Comparison of ENCODE assay signal across 8 cellular contexts in genomic region chr1:201506092-201506491, GRCh38. TPM values are rescaled to one million over a fixed set of nuclear protein-coding genes. Genes with fewer than 3 reads are reported as not detected.
DNase-seq lines count a peak whose midpoint lies in the region; ATAC-seq, FAIRE-seq and TF ChIP-seq lines count a peak whose summit lies in the region.

No MANE protein-coding gene starts in this region.

- no peak for FAIRE-seq in D721Med (lab: Jason Lieb, UNC)

- DNase-seq in AG10803 (ENCODE audit: low read depth) (no peak), Karpas-422 (no peak), D721Med (ENCODE audit: insufficient read length, low spot score) (no peak), GM19238 (ENCODE audit: insufficient read length, low spot score) (no peak)
- no peak for DNase-seq in central memory CD8-positive, alpha-beta T cell (ENCODE audit: low spot score in 2 of 2)
- no peak for DNase-seq in naive thymus-derived CD8-positive, alpha-beta T cell
- DNase-seq in activated effector memory CD4-positive, alpha-beta T cell treated with anti-CD3 and anti-CD28 coated beads, Interleukin-2, amount 50 U/mL, for 16 hours = no peak

- no peaks in the 10 kb centered on the region for H3K27me3 ChIP-seq in Karpas-422 (ENCODE audit: low read length)

- H3K4me3 ChIP-seq in AG10803 (ENCODE audit: low read length) = peak overlapping the region; percentile 81
- H3K4me3 ChIP-seq in Karpas-422 (ENCODE audit: low read length) = peak overlapping the region; percentile 88

- H4K20me1 ChIP-seq in Karpas-422 (ENCODE audit: insufficient read depth, low read depth, low read length) = no peaks in the 10 kb centered on the region; the same call in 1 of the 2 replicates

- H2AFZ ChIP-seq in Karpas-422 (ENCODE audit: low read length) = no peak overlapping the region

- H3K36me3 Mint-ChIP-seq in central memory CD8-positive, alpha-beta T cell (ENCODE audit: insufficient read depth) = peaks cover 1% of the 10 kb centered on the region
- peaks cover 0 to 2% (median 0%) of the 10 kb centered on the region in 3 donors for H3K36me3 Mint-ChIP-seq in naive thymus-derived CD8-positive, alpha-beta T cell

- POLR2A ChIA-PET in naive thymus-derived CD8-positive, alpha-beta T cell (lab: Charles Lee) = interaction anchor here (3.5 kb wide), 1 partner anchor 23 kb away, joined by 24 read pairs; no protein-coding TSS in a partner anchor

- TF ChIP-seq CTCF in AG10803 (conservative IDR thresholded peaks at IDR 0.05; ENCODE audit: low read length) (no peak), D721Med (IDR thresholded peaks at IDR 0.05; ENCODE audit: insufficient read depth, missing control alignments) (no peak)

- no peaks in the 10 kb centered on the region for H3K36me3 ChIP-seq in Karpas-422 (ENCODE audit: insufficient read depth, low read length)

- no peaks in the 10 kb centered on the region for H3K9me3 Mint-ChIP-seq in central memory CD8-positive, alpha-beta T cell
- H3K9me3 Mint-ChIP-seq in naive thymus-derived CD8-positive, alpha-beta T cell = no peaks in the 10 kb centered on the region

- H3K9me3 ChIP-seq in Karpas-422 (ENCODE audit: low read length) = no peaks in the 10 kb centered on the region

- peak overlapping the region; percentile 83 for H3K27ac Mint-ChIP-seq in central memory CD8-positive, alpha-beta T cell (ENCODE audit: low read depth)
- peak overlapping the region; percentile 72 to 94 (median 92) for H3K27ac Mint-ChIP-seq in naive thymus-derived CD8-positive, alpha-beta T cell

- H3K9me2 ChIP-seq in Karpas-422 (replicated peaks; ENCODE audit: insufficient read depth, low read length) = no peaks in the 10 kb centered on the region

- peak overlapping the region; percentile 97 for H3K4me2 ChIP-seq in Karpas-422 (ENCODE audit: low read depth, low read length, poor library complexity, severe bottlenecking)

- no peak for ATAC-seq in central memory CD8-positive, alpha-beta T cell (replicated peaks; ENCODE audit: extremely low read depth, poor library complexity, severe bottlenecking)
- no peak for ATAC-seq in naive thymus-derived CD8-positive, alpha-beta T cell
- ATAC-seq in HG03439 (IDR thresholded peaks at IDR 0.05; ENCODE audit: unreplicated experiment) = no peak

- H3K4me3 Mint-ChIP-seq in central memory CD8-positive, alpha-beta T cell = peak overlapping the region; percentile 84
- H3K4me3 Mint-ChIP-seq in naive thymus-derived CD8-positive, alpha-beta T cell = peak overlapping the region; percentile 87 to 95 (median 92)

- peak overlapping the region; percentile 69 for H3K27ac ChIP-seq in Karpas-422 (ENCODE audit: low read length)

- peak overlapping the region; percentile 88 for H3K9ac ChIP-seq in Karpas-422 (ENCODE audit: low read length)

- no peaks in the 10 kb centered on the region for H3K27me3 Mint-ChIP-seq in central memory CD8-positive, alpha-beta T cell
- no peaks in the 10 kb centered on the region for H3K27me3 Mint-ChIP-seq in naive thymus-derived CD8-positive, alpha-beta T cell

- H3K4me1 ChIP-seq in Karpas-422 (ENCODE audit: low read length) = peaks cover 62% of the 10 kb centered on the region

- peaks cover 40% of the 10 kb centered on the region for H3K4me1 Mint-ChIP-seq in central memory CD8-positive, alpha-beta T cell
- peaks cover 22 to 60% (median 51%) of the 10 kb centered on the region in 4 donors for H3K4me1 Mint-ChIP-seq in naive thymus-derived CD8-positive, alpha-beta T cell

- peaks cover 49% of the 10 kb centered on the region for H3K79me2 ChIP-seq in Karpas-422 (ENCODE audit: low read length)

RNA-seq across cellular contexts. Expression of gene CSRP1, which starts 0.8 kb away (rescaled TPM):
- total RNA-seq in Karpas-422 (2014; rRNA removed; shearing (Covaris generic); ENCODE audit: low replicate concordance) = 39.8 and 51.8 TPM in 2 replicates
- 10 to 100 TPM; 21.8 to 22.4 TPM for total RNA-seq in naive thymus-derived CD8-positive, alpha-beta T cell
- polyA plus RNA-seq in naive thymus-derived CD8-positive, alpha-beta T cell = 10 to 100 TPM; 43.3 to 48.2 (median 46.1) TPM

RNA-seq across cellular contexts. Expression of gene NAV1, which starts 32.8 kb away (rescaled TPM):
- 0.83 and 2.9 TPM in 2 replicates for total RNA-seq in Karpas-422 (2014; rRNA removed; shearing (Covaris generic); ENCODE audit: low replicate concordance)
- total RNA-seq in naive thymus-derived CD8-positive, alpha-beta T cell = 1 to 10 TPM; 2.1 to 3.0 TPM
- 1 to 10 TPM in 1 of 3 donors, under 1 TPM in 2; 0.10 to 1.9 (median 0.41) TPM for polyA plus RNA-seq in naive thymus-derived CD8-positive, alpha-beta T cell

RNA-seq across cellular contexts. Expression of gene PHLDA3, which starts 37.1 kb away (rescaled TPM):
- not detected in 2 replicates for total RNA-seq in Karpas-422 (2014; rRNA removed; shearing (Covaris generic); ENCODE audit: low replicate concordance)
- total RNA-seq in naive thymus-derived CD8-positive, alpha-beta T cell = under 1 TPM; 0.55 to 0.60 TPM
- polyA plus RNA-seq in naive thymus-derived CD8-positive, alpha-beta T cell = not detected
